Comparison of ENCODE assay signal across 21 cellular contexts in genomic region chr9:14880951-14881465, GRCh38. TPM values are rescaled to one million over a fixed set of nuclear protein-coding genes. Genes with fewer than 3 reads are reported as not detected.
DNase-seq lines count a peak whose midpoint lies in the region; ATAC-seq, FAIRE-seq and TF ChIP-seq lines count a peak whose summit lies in the region.
"Had no signal": no experiment of that assay in that cellular context is flagged by ENCODE, and none has a peak within 500 bp of the region (broad histone marks: within the 10 kb centered on the region; RNA-seq: fewer than 3 reads in every experiment).

No MANE protein-coding gene starts in this region.

- H3K4me3 Mint-ChIP-seq in nephron: peak overlapping the region in 1 of 3 experiments; percentile 4
- H3K4me3 Mint-ChIP-seq: CD8-positive, alpha-beta memory T cell; GM23338 had no signal

- H3K79me2 ChIP-seq in H1 (ENCODE audit: control insufficient read depth in 1 of 2, insufficient read depth in 2 of 2, low read length in 2 of 2): no peaks in the 10 kb centered on the region

- peak overlapping the region; percentile 85 to 89 (median 85) for H3K27ac Mint-ChIP-seq in nephron
- H3K27ac Mint-ChIP-seq: CD8-positive, alpha-beta memory T cell; GM23338 had no signal

- no peaks in the 10 kb centered on the region for H3K27me3 Mint-ChIP-seq in nephron (ENCODE audit: low read depth)

- H4K91ac ChIP-seq in H1 (replicated peaks; ENCODE audit: insufficient read length, low read length): no peak overlapping the region

- H3K4me3 ChIP-seq in cardiac muscle cell: no peak overlapping the region
- H3K4me3 ChIP-seq in right atrium auricular region: no peak overlapping the region
- H3K4me3 ChIP-seq in H1 (ENCODE audit: extremely low read depth in 1 of 4, insufficient read depth in 2 of 4, low read depth in 3 of 4, low read length in 4 of 4): no peak overlapping the region
- H3K4me3 ChIP-seq: BLaER1 treated with 17β-estradiol and CSF1 and Interleukin-3, amounts not matched to agents 10 nM and 100 nM; GM12878; GM23338 had no signal

- no peaks in the 10 kb centered on the region for H3K27me3 ChIP-seq in cardiac muscle cell
- no peaks in the 10 kb centered on the region for H3K27me3 ChIP-seq in right atrium auricular region
- H3K27me3 ChIP-seq in H1 (replicated peaks in 1 of 4; ENCODE audit: control insufficient read depth in 3 of 4, extremely low read depth in 1 of 4, insufficient read depth in 3 of 4, low read length in 3 of 4): no peaks in the 10 kb centered on the region
- H3K27me3 ChIP-seq: BLaER1 treated with 17β-estradiol and CSF1 and Interleukin-3, amounts not matched to agents 10 nM and 100 nM had no signal

- H3K27ac ChIP-seq in cardiac muscle cell (peak overlapping the region; percentile 18), right atrium auricular region (no peak overlapping the region), H1 (ENCODE audit: low read depth, low read length) (no peak overlapping the region)
- H3K27ac ChIP-seq: BLaER1 treated with 17β-estradiol and CSF1 and Interleukin-3, amounts not matched to agents 10 nM and 100 nM; KMS-11 had no signal

- no peak overlapping the region for H3K4ac ChIP-seq in H1 (replicated peaks; ENCODE audit: insufficient read length, low read depth, low read length)

- TF ChIP-seq EP300 in H1 (IDR thresholded peaks at IDR 0.05; ENCODE audit: borderline replicate concordance in 1 of 2, low read depth in 2 of 2, low read length in 2 of 2): no peak

- no peaks in the 10 kb centered on the region for H4K20me1 ChIP-seq in H1 (replicated peaks in 1 of 2; ENCODE audit: control insufficient read depth in 1 of 2, insufficient read depth in 2 of 2, low read length in 2 of 2)
- H4K20me1 ChIP-seq: BLaER1 treated with 17β-estradiol and CSF1 and Interleukin-3, amounts not matched to agents 10 nM and 100 nM had no signal

- no peaks in the 10 kb centered on the region for H3K9me3 ChIP-seq in cardiac muscle cell (ENCODE audit: low read depth)
- no peaks in the 10 kb centered on the region for H3K9me3 ChIP-seq in right atrium auricular region
- peaks cover 11 to 13% of the 10 kb centered on the region in 2 experiments for H3K9me3 ChIP-seq in H1 (ENCODE audit: insufficient read depth in 2 of 2, low read depth in 1 of 2, low read length in 1 of 2)

- CTCF ChIA-PET in H1 (lab: Charles Lee; ENCODE audit: partially characterized antibody): interaction anchor here (1.0 to 1.2 kb wide), 2 partner anchors 27 to 34 kb away, joined by 3 read pairs; no protein-coding TSS in a partner anchor

- no peak overlapping the region for H2BK5ac ChIP-seq in H1 (ENCODE audit: low read depth, low read length)

- H2AK5ac ChIP-seq in H1 (ENCODE audit: low read depth, low read length): no peak overlapping the region

- no peaks in the 10 kb centered on the region for H3K36me3 ChIP-seq in cardiac muscle cell
- no peaks in the 10 kb centered on the region for H3K36me3 ChIP-seq in right atrium auricular region
- H3K36me3 ChIP-seq in H1 (ENCODE audit: control insufficient read depth in 2 of 4, insufficient read depth in 4 of 4, low read length in 3 of 4): no peaks in the 10 kb centered on the region; a peak in 1 of 8 replicates
- H3K36me3 ChIP-seq: BLaER1 treated with 17β-estradiol and CSF1 and Interleukin-3, amounts not matched to agents 10 nM and 100 nM had no signal

- no peak overlapping the region for H3K9ac ChIP-seq in H1 (replicated peaks in 1 of 4; ENCODE audit: extremely low read depth in 1 of 4, low read depth in 3 of 4, low read length in 3 of 4)
- H3K9ac ChIP-seq: BLaER1 treated with 17β-estradiol and CSF1 and Interleukin-3, amounts not matched to agents 10 nM and 100 nM; KMS-11 had no signal

- H3K23ac ChIP-seq in H1 (ENCODE audit: insufficient read length): no peak overlapping the region

- peak; percentile 32 for FAIRE-seq in H1 (lab: Jason Lieb, UNC)
- FAIRE-seq: A204.1, GM12878 had no signal

- POLR2A ChIA-PET in H1 (lab: Charles Lee; ENCODE audit: partially characterized antibody): no interaction called here

- ATAC-seq in GM18868 (IDR thresholded peaks at IDR 0.05; ENCODE audit: unreplicated experiment): no peak
- ATAC-seq: GM12878, GM23338, Panc1 had no signal

- TF ChIP-seq POLR2A in H1 (IDR thresholded peaks at IDR 0.05; ENCODE audit: control extremely low read depth in 1 of 2, low read depth in 2 of 2, low read length in 2 of 2): no peak

- no peak overlapping the region for H2BK12ac ChIP-seq in H1 (ENCODE audit: low read depth, low read length)

- no peak overlapping the region for H2BK15ac ChIP-seq in H1 (ENCODE audit: low read length)

- peaks cover 75% of the 10 kb centered on the region for H3K36me3 Mint-ChIP-seq in nephron (ENCODE audit: low read depth)
- H3K36me3 Mint-ChIP-seq: CD8-positive, alpha-beta memory T cell had no signal

- H4K5ac ChIP-seq in H1 (ENCODE audit: insufficient read length, low read depth, low read length): no peak overlapping the region

- H3K4me2 ChIP-seq in H1 (ENCODE audit: insufficient read depth in 1 of 2, low read depth in 2 of 2, low read length in 2 of 2): no peak overlapping the region
- H3K4me2 ChIP-seq: BLaER1 treated with 17β-estradiol and CSF1 and Interleukin-3, amounts not matched to agents 10 nM and 100 nM; GM23338; KMS-11 had no signal

- peak in 1 of 2 donors; percentile 76 for DNase-seq in cardiac muscle cell (ENCODE audit: low read depth in 1 of 2, low spot score in 1 of 2)
- DNase-seq in right atrium auricular region (ENCODE audit: low spot score): no peak
- no peak for DNase-seq in H1 (ENCODE audit: low read depth in 1 of 2, low spot score in 2 of 2)
- no peak for DNase-seq in activated T-cell treated with anti-CD3 and anti-CD28 coated beads, Interleukin-2, amount 50 U/mL, for 48 hours
- no peak for DNase-seq in stimulated activated CD8-positive, alpha-beta memory T cell treated with anti-CD3 and anti-CD28 coated beads, Interleukin-4, amount 100 ng/mL, for 48 hours
- DNase-seq in activated CD4-positive, alpha-beta T cell treated with anti-CD3 and anti-CD28 coated beads for 48 hours: no peak
- DNase-seq: CD8-positive, alpha-beta memory T cell; DND-41; GDM1; NCI-H1092; NCI-H146; NCI-H2081; NCI-H510A had no signal

- H3K4me1 ChIP-seq in cardiac muscle cell (ENCODE audit: low read depth): no peaks in the 10 kb centered on the region
- no peaks in the 10 kb centered on the region for H3K4me1 ChIP-seq in right atrium auricular region
- peaks cover 0 to 5% (median 2%) of the 10 kb centered on the region in 4 experiments; a peak in 1 of 7 replicates for H3K4me1 ChIP-seq in H1 (replicated peaks in 1 of 4; ENCODE audit: control insufficient read depth in 3 of 4, insufficient read depth in 4 of 4, low read length in 3 of 4)
- H3K4me1 ChIP-seq: BLaER1 treated with 17β-estradiol and CSF1 and Interleukin-3, amounts not matched to agents 10 nM and 100 nM had no signal

- H2BK120ac ChIP-seq in H1 (replicated peaks; ENCODE audit: low read depth, low read length): no peak overlapping the region

- peaks cover 21% of the 10 kb centered on the region for H3K9me3 Mint-ChIP-seq in nephron

- H2AFZ ChIP-seq in H1 (ENCODE audit: low read length): no peak overlapping the region

- no peak overlapping the region for H3K18ac ChIP-seq in H1 (ENCODE audit: extremely low read depth, low read length)

- TF ChIP-seq CTCF in cardiac muscle cell (IDR thresholded peaks at IDR 0.05; ENCODE audit: low read depth, low read length): no peak
- TF ChIP-seq CTCF in right atrium auricular region (IDR thresholded peaks at IDR 0.05): no peak
- TF ChIP-seq CTCF in H1 (IDR thresholded peaks at IDR 0.05; ENCODE audit: control extremely low read depth in 1 of 3, insufficient read depth in 1 of 3, low read depth in 1 of 3, low read length in 3 of 3): no peak
- TF ChIP-seq CTCF in nephron (IDR thresholded peaks at IDR 0.05; ENCODE audit: unreplicated experiment in 3 of 3): no peak

- H3K23me2 ChIP-seq in H1 (ENCODE audit: low read depth, low read length): no peaks in the 10 kb centered on the region

- no peak overlapping the region for H4K8ac ChIP-seq in H1 (ENCODE audit: extremely low read depth, insufficient read depth, low read length)

- H3K79me1 ChIP-seq in H1 (ENCODE audit: low read depth, low read length): no peaks in the 10 kb centered on the region

- H2BK20ac ChIP-seq in H1 (ENCODE audit: low read length): no peak overlapping the region

- no peak for TF ChIP-seq RAD21 in H1 (IDR thresholded peaks at IDR 0.05 in 1 of 2, conservative IDR thresholded peaks at IDR 0.05 in 1 of 2; ENCODE audit: low read depth in 2 of 2, low read length in 2 of 2)

- H3K56ac ChIP-seq in H1 (replicated peaks; ENCODE audit: insufficient read length, low read depth, low read length): no peak overlapping the region

- H3K14ac ChIP-seq in H1 (ENCODE audit: insufficient read length): no peak overlapping the region

- H3K4me1 Mint-ChIP-seq in nephron: peaks cover 42% of the 10 kb centered on the region
- H3K4me1 Mint-ChIP-seq: CD8-positive, alpha-beta memory T cell had no signal

- WGBS in H1 (ENCODE audit: extremely low coverage in 1 of 2, insufficient coverage in 1 of 2, insufficient read length in 1 of 2, insufficient replicate concordance in 2 of 2, low coverage in 1 of 2, low lambda C conversion rate in 2 of 2, missing lambda C conversion rate in 1 of 2), 2 experiments: 78% methylated on average over 4 of the region's 4 CpGs; no CpG with 5 or more reads in 1 of the 2 experiments

TF ChIP-seq in H1, 55 proteins besides CTCF, POLR2A, EP300 and RAD21:
- TF ChIP-seq POU5F1 (IDR thresholded peaks at IDR 0.05; ENCODE audit: low read depth, low read length) (no peak), JUN (IDR thresholded peaks at IDR 0.05; ENCODE audit: low read depth, low read length) (no peak), EGR1 (IDR thresholded peaks at IDR 0.05; ENCODE audit: borderline replicate concordance, low read depth, low read length) (0 out of 2 replicates have a peak, but pooled peaks have one; percentile 24), YY1 (IDR thresholded peaks at IDR 0.05; ENCODE audit: low read depth, low read length) (no peak), SRF (IDR thresholded peaks at IDR 0.05; ENCODE audit: low read depth, low read length) (no peak), KDM4A (IDR thresholded peaks at IDR 0.05; ENCODE audit: low read depth, low read length, severe bottlenecking) (no peak), CBX5 (IDR thresholded peaks at IDR 0.05; ENCODE audit: low read depth, low read length) (no peak)

RNA-seq across cellular contexts. Expression of gene FREM1, which starts 29.2 kb away (rescaled TPM):
- total RNA-seq in cardiac muscle cell (24.8 and 54.4 TPM in 2 replicates), right atrium auricular region (1 to 10 TPM; 2.2 to 2.4 TPM)
- polyA plus RNA-seq in cardiac muscle cell (9.2 and 13.1 TPM in 2 replicates), H1 (2011; rRNA removed) (2.3 and 3.1 TPM in 2 replicates)
- total RNA-seq in H1 (2021; fragmentation: NEBNext Ultra II Directional; extraction: Animal tissue kit (Norgen Biotek cat#: 25700)): 2.6 TPM in 2 replicates
- polyA plus RNA-seq in H1 (2011; cell fraction: cytosol; rRNA removed): 2.6 TPM
- 9.3 TPM for polyA plus RNA-seq in H1 (2011; cell fraction: nucleus; rRNA removed)
- 1.6 to 2.3 TPM (median 2.0 TPM) in 4 replicates for polyA plus RNA-seq in H1 (2012, experiment 1 of 2)
- 0.18 TPM for polyA plus RNA-seq in H1 (2012, experiment 2 of 2)
- 2.1 TPM for polyA plus RNA-seq in H1 (2013, experiment 1 of 2)
- 1.8 TPM for polyA plus RNA-seq in H1 (2013, experiment 2 of 2)
- 13.2 and 15.1 TPM in 2 replicates for polyA minus RNA-seq in H1 (2011; rRNA and poly(A)+ RNA removed)
- polyA minus RNA-seq in H1 (2011; cell fraction: cytosol; rRNA and poly(A)+ RNA removed): 3.2 TPM
- polyA minus RNA-seq in H1 (2011; cell fraction: nucleus; rRNA and poly(A)+ RNA removed): 20.8 TPM
- total RNA-seq: CD8-positive, alpha-beta memory T cell had no signal
- polyA plus RNA-seq: CD8-positive, alpha-beta memory T cell had no signal
